Comparison of ENCODE assay signal across 14 cellular contexts in the genomic region with DNA sequence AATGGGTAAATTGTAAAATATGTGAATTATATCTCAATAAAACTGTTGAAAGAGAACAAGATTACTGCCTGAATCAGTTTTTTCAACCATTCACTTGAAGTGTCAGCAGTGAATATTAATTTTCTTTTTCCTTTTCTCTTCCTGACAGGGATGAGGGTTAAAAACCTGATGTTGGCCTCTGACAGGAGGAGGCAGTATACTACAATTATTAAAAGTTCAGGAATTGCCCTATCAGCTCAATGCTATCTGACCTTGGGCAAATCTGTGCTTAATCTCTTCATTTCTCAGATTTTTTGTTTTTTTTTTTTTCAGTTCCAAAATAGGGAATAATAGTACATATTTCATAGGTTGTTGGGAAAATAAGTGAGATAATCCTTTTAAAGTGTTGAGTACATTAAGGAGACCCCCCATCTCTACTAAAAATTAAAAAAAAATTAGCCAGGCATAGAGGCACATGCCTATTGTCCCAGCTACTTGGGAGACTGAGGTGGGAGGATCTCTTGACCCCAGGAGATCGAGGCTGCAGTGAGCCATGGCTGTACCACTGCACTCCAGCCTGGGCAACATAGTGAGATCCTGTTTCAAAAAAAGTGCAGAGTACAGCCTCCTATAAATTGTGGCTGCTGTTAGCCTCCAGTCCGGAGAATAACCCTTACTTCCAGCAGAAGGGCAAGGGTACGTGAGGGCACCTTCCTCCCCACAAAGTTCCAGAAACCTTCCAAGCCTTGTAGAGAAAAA.
DNase-seq lines count a peak whose midpoint lies in the region; ATAC-seq and TF ChIP-seq lines count a peak whose summit lies in the region.
"Had no signal": no experiment of that assay in that cellular context is flagged by ENCODE, and none has a peak within 500 bp of the region (broad histone marks: within the 10 kb centered on the region; RNA-seq: fewer than 3 reads in every experiment).

No MANE protein-coding gene starts in this region.

- peaks cover 11% of the 10 kb centered on the region for H3K9me3 Mint-ChIP-seq in memory B cell

- H3K4me3 ChIP-seq in brain microvascular endothelial cell (ENCODE audit: low read depth, low read length), result no peak overlapping the region
- H3K4me3 ChIP-seq: prostate gland, SJCRH30 had no signal

- ATAC-seq in memory B cell (ENCODE audit: low read depth) (no peak), GM18861 (IDR thresholded peaks at IDR 0.05; ENCODE audit: unreplicated experiment) (no peak)

- H3K27me3 Mint-ChIP-seq in memory B cell, result no peaks in the 10 kb centered on the region

- TF ChIP-seq CTCF in GM10248 (IDR thresholded peaks at IDR 0.05; ENCODE audit: control extremely low read depth, extremely low read depth, low read depth, missing control alignments) (peak; percentile 6), brain microvascular endothelial cell (IDR thresholded peaks at IDR 0.05; ENCODE audit: low read depth, low read length, missing control alignments) (peak; percentile 18)

- DNase-seq in GM10248 (ENCODE audit: extremely low spot score) (no peak), NCI-H1694 (lab: John Stamatoyannopoulos, UW) (peak; percentile 0), brain microvascular endothelial cell (no peak), memory B cell (ENCODE audit: low spot score in 2 of 2) (no peak), DMS114 treated with DMSO at 0.1 percent for 48 hours (lab: John Stamatoyannopoulos, UW; ENCODE audit: unreplicated experiment) (no peak), NCI-H526 (lab: John Stamatoyannopoulos, UW) (no peak), HuH-7.5 (ENCODE audit: low spot score) (no peak)
- DNase-seq: hypothalamus; left cardiac atrium; MV-4-11; NK-92 treated with Interleukin-12 subunit alpha and Interleukin-12 subunit beta, amount 100 ng/mL, for 24 hours; SJCRH30 had no signal

- H3K36me3 ChIP-seq in brain microvascular endothelial cell (replicated peaks), result no peaks in the 10 kb centered on the region
- H3K36me3 ChIP-seq: prostate gland, SJCRH30 had no signal

- peaks cover 15% of the 10 kb centered on the region for H3K4me1 Mint-ChIP-seq in memory B cell

- in situ Hi-C loops in brain microvascular endothelial cell (cut with HindIII; ENCODE audit: low pct_ligation_motif_present, low sequenced_read_pairs), result no loop called here

- no peak overlapping the region for H3K27ac ChIP-seq in brain microvascular endothelial cell
- H3K27ac ChIP-seq: prostate gland, SJCRH30 had no signal

- peaks cover 24% of the 10 kb centered on the region for H3K36me3 Mint-ChIP-seq in memory B cell

- no peak overlapping the region for H3K4me3 Mint-ChIP-seq in memory B cell

- POLR2A ChIA-PET in GM10248 (lab: Yijun Ruan, JAX), result no interaction called here

- peak overlapping the region; percentile 47 for H3K27ac Mint-ChIP-seq in memory B cell

- CTCF ChIA-PET in GM10248 (lab: Yijun Ruan, JAX), result interaction anchor here (1.7 kb wide), 1 partner anchor 111 kb away, joined by 6 read pairs; no protein-coding TSS in a partner anchor

- no peaks in the 10 kb centered on the region for H3K27me3 ChIP-seq in brain microvascular endothelial cell (replicated peaks)
- H3K27me3 ChIP-seq: SJCRH30 had no signal
